In the genomic region with DNA sequence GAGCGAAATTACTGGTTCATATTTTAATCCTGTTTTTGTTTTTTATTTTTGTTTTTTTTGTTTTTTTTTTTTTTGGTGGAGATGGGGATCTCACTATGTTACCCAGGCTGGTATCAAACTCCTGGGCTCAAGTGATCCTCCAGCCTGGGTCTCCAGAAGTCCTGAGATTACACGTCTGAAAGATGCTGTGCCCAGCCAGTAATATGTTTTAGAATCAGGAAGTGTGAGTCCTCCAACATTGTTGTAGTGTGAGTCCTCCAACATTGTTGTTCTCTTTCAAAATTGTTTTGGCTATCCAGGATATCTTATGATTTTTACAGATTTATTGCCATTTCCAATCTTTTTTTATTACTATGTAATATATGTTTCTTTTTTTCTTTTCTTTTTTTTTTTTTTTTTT, we compare ENCODE assay signal across 4 cellular contexts.
A peak's percentile ranks its signal among the peaks of the same experiment; 100 is the strongest.
TF ChIP-seq lines count a peak whose summit lies in the region.

No MANE protein-coding gene starts in this region.

TF ChIP-seq in HCT116, 20 proteins besides CTCF, POLR2A, EP300 and RAD21:
- peak; percentile 32; the same call in 1 of the 2 replicates for TF ChIP-seq ZNF274 (IDR thresholded peaks at IDR 0.05; ENCODE audit: low read depth, low read length)
- no peak for TF ChIP-seq YY1 (IDR thresholded peaks at IDR 0.05; ENCODE audit: extremely low read depth, insufficient replicate concordance, low read depth, low read length)
- TF ChIP-seq, protein P1, sequence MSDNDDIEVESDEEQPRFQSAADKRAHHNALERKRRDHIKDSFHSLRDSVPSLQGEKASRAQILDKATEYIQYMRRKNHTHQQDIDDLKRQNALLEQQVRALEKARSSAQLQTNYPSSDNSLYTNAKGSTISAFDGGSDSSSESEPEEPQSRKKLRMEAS (IDR thresholded peaks at IDR 0.05), result no peak
- TF ChIP-seq EZH2phosphoT487 (IDR thresholded peaks at IDR 0.05; ENCODE audit: borderline replicate concordance), result no peak
- no peak for TF ChIP-seq SIN3A (IDR thresholded peaks at IDR 0.05; ENCODE audit: low read depth)
- TF ChIP-seq TCF7L2 (IDR thresholded peaks at IDR 0.05; ENCODE audit: borderline replicate concordance, extremely low read depth, insufficient read depth, insufficient read length), result no peak
- no peak for TF ChIP-seq ZFX (IDR thresholded peaks at IDR 0.05)

TF ChIP-seq in HEK293, 187 proteins besides CTCF, POLR2A, EP300 and RAD21:
- TF ChIP-seq ZNF274 (IDR thresholded peaks at IDR 0.05; ENCODE audit: low read length), result no peak
- peak; percentile 90; the same call in 1 of the 2 replicates for TF ChIP-seq ZNF274 (tag by site-specific recombination; IDR thresholded peaks at IDR 0.05; ENCODE audit: borderline replicate concordance)
- TF ChIP-seq ZNF223 (tag by site-specific recombination; IDR thresholded peaks at IDR 0.05), result no peak
- peak; percentile 44 for TF ChIP-seq SETDB1 (IDR thresholded peaks at IDR 0.05; ENCODE audit: insufficient read length, low read length)
- TF ChIP-seq ZNF23 (tag by site-specific recombination; IDR thresholded peaks at IDR 0.05; ENCODE audit: borderline replicate concordance), result no peak
- TF ChIP-seq ZNF211 (tag by site-specific recombination; IDR thresholded peaks at IDR 0.05; ENCODE audit: low read depth), result no peak
- TF ChIP-seq PRDM1 (tag by site-specific recombination; IDR thresholded peaks at IDR 0.05), result no peak
- TF ChIP-seq ZNF629 (tag by site-specific recombination; IDR thresholded peaks at IDR 0.05), result no peak

TF ChIP-seq in K562, 482 proteins besides CTCF, POLR2A, EP300 and RAD21:
- peak; percentile 87 for TF ChIP-seq ZNF274 (IDR thresholded peaks at IDR 0.05; ENCODE audit: borderline replicate concordance, low read depth, low read length)
- TF ChIP-seq, protein P2, sequence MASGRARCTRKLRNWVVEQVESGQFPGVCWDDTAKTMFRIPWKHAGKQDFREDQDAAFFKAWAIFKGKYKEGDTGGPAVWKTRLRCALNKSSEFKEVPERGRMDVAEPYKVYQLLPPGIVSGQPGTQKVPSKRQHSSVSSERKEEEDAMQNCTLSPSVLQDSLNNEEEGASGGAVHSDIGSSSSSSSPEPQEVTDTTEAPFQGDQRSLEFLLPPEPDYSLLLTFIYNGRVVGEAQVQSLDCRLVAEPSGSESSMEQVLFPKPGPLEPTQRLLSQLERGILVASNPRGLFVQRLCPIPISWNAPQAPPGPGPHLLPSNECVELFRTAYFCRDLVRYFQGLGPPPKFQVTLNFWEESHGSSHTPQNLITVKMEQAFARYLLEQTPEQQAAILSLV (tag; IDR thresholded peaks at IDR 0.05), result no peak
TF ChIP-seq in K562: peak in this region for 1.

TF ChIP-seq in H1, 55 proteins besides CTCF, POLR2A, EP300 and RAD21:
- TF ChIP-seq ZNF274 (IDR thresholded peaks at IDR 0.05; ENCODE audit: borderline replicate concordance, extremely low read depth, low read length) (peak; percentile 48; the same call in 1 of the 2 replicates), RBBP5 (IDR thresholded peaks at IDR 0.05; ENCODE audit: borderline replicate concordance, low read depth, low read length) (no peak), TAF1 (IDR thresholded peaks at IDR 0.05; ENCODE audit: low read depth, low read length) (no peak)
